ENCODE assay signal across 1 cellular context in the genomic region with DNA sequence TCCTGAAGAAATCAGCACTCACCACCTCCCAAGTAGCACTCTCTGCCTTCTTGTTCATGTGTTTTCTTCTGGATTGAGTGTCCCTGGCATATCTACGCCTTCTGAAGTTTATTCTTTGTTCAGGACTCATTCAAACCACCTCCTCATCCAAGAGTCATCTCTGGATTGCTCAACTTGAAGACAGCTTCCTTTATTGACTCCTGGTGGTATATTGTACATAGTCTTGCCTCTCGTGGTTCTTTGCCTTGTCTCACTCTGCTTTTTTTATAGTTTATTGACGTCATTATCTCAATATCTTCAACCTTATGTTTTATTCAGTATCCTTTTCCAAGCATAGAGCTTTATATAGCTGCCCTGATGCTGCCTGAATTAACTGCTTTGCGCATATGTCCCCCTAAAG.
TF ChIP-seq lines count a peak whose summit lies in the region.

No MANE protein-coding gene starts in this region.

TF ChIP-seq in SK-N-SH, 30 proteins besides CTCF, POLR2A, EP300 and RAD21 (continued from another document):
- TF ChIP-seq GATA2 (CRISPR knock-in tag; IDR thresholded peaks at IDR 0.05) (no peak), CHD2 (IDR thresholded peaks at IDR 0.05; ENCODE audit: low read length, partially characterized antibody) (no peak), NFIC (IDR thresholded peaks at IDR 0.05; ENCODE audit: borderline replicate concordance) (no peak), EZH2phosphoT487 (IDR thresholded peaks at IDR 0.05; ENCODE audit: borderline replicate concordance, low read depth) (no peak)
